Comparison of ENCODE assay signal across 27 cellular contexts in genomic region chr2:238941262-238941792, GRCh38.
"Had no signal": no experiment of that assay in that cellular context is flagged by ENCODE, and none has a peak within 500 bp of the region (broad histone marks: within the 10 kb centered on the region; RNA-seq: fewer than 3 reads in every experiment).

No MANE protein-coding gene starts in this region.

- H3K9me3 ChIP-seq: pancreas, testis, upper lobe of left lung had no signal

- H3K27ac ChIP-seq: foreskin keratinocyte, pancreas, testis, upper lobe of left lung had no signal

- H3K9me3 Mint-ChIP-seq: activated naive CD4-positive, alpha-beta T cell treated with anti-CD3 and anti-CD28 coated beads for 36 hours; activated naive CD8-positive, alpha-beta T cell treated with anti-CD3 and anti-CD28 coated beads, Interleukin-2, amount 10 ng/mL, durations not matched to agents 7 days and 5 days; activated T-cell treated with anti-CD3 and anti-CD28 coated beads, Interleukin-2, amount 50 U/mL, for 4 hours; natural killer cell; T-helper 1 cell treated with Interleukin-12 subunit alpha and Interleukin-12 subunit beta and Interleukin-4 antibody, amounts not matched to agents 30 μg/mL and 1 μg/mL, for 36 hours had no signal

- H3K4me1 ChIP-seq: pancreas, upper lobe of left lung had no signal

- H3K27me3 ChIP-seq: foreskin keratinocyte, pancreas, testis, upper lobe of left lung had no signal

- H3K36me3 Mint-ChIP-seq: activated naive CD8-positive, alpha-beta T cell treated with anti-CD3 and anti-CD28 coated beads, Interleukin-2, amount 10 ng/mL, durations not matched to agents 7 days and 5 days; natural killer cell; stimulated activated naive B cell treated with anti-CD40 and anti-IgM and Interleukin-4, amounts not matched to agents 10 μg/mL and 1 μg/mL and 100 μg/mL, for 72 hours; WTC11 had no signal

- H3K4me1 Mint-ChIP-seq: activated naive CD8-positive, alpha-beta T cell treated with anti-CD3 and anti-CD28 coated beads, Interleukin-2, amount 10 ng/mL, durations not matched to agents 7 days and 5 days; natural killer cell; stimulated activated naive B cell treated with anti-CD40 and anti-IgM and Interleukin-4, amounts not matched to agents 10 μg/mL and 1 μg/mL and 100 μg/mL, for 72 hours; WTC11 had no signal

- H3K4me3 Mint-ChIP-seq: activated naive CD4-positive, alpha-beta T cell treated with anti-CD3 and anti-CD28 coated beads for 36 hours; activated naive CD8-positive, alpha-beta T cell treated with anti-CD3 and anti-CD28 coated beads, Interleukin-2, amount 10 ng/mL, durations not matched to agents 7 days and 5 days; activated T-cell treated with anti-CD3 and anti-CD28 coated beads, Interleukin-2, amount 50 U/mL, for 4 hours; natural killer cell; stimulated activated naive B cell treated with anti-CD40 and anti-IgM and Interleukin-4, amounts not matched to agents 10 μg/mL and 1 μg/mL and 100 μg/mL, for 72 hours; T-helper 1 cell treated with Interleukin-12 subunit alpha and Interleukin-12 subunit beta and Interleukin-4 antibody, amounts not matched to agents 30 μg/mL and 1 μg/mL, for 36 hours; WTC11 had no signal

- DNase-seq: activated CD4-positive, alpha-beta T cell treated with anti-CD3 and anti-CD28 coated beads, Interleukin-2, amount 50 U/mL, for 4 hours; activated effector memory CD4-positive, alpha-beta T cell treated with Interleukin-2 at 50 U/mL for 16 hours; activated naive CD4-positive, alpha-beta T cell treated with anti-CD3 and anti-CD28 coated beads for 36 hours; activated naive CD8-positive, alpha-beta T cell treated with anti-CD3 and anti-CD28 coated beads, Interleukin-2, amount 10 ng/mL, durations not matched to agents 7 days and 5 days; activated T-cell treated with anti-CD3 and anti-CD28 coated beads, Interleukin-2, amount 50 U/mL, for 4 hours; amniotic stem cell; cerebellar nuclear complex; cortex of kidney; erythroblast; foreskin keratinocyte; glutamatergic neuron; hippocampal formation; kidney glomerular epithelial cell; left ventricle myocardium superior; mammary epithelial cell; midbrain; natural killer cell; pancreas; stimulated activated CD4-positive, alpha-beta T cell treated with anti-CD3 and anti-CD28 coated beads, Interleukin-2, amount 100 ng/mL, for 48 hours; stimulated activated CD8-positive, alpha-beta memory T cell treated with anti-CD3 and anti-CD28 coated beads, Interleukin-4, amount 100 ng/mL, for 48 hours; stimulated activated naive B cell treated with anti-CD40 and anti-IgM and Interleukin-4, amounts not matched to agents 10 μg/mL and 1 μg/mL and 100 μg/mL, for 72 hours; T1000; testis had no signal

- H3K27ac Mint-ChIP-seq: activated naive CD4-positive, alpha-beta T cell treated with anti-CD3 and anti-CD28 coated beads for 36 hours; activated naive CD8-positive, alpha-beta T cell treated with anti-CD3 and anti-CD28 coated beads, Interleukin-2, amount 10 ng/mL, durations not matched to agents 7 days and 5 days; natural killer cell; stimulated activated naive B cell treated with anti-CD40 and anti-IgM and Interleukin-4, amounts not matched to agents 10 μg/mL and 1 μg/mL and 100 μg/mL, for 72 hours; T-helper 1 cell treated with Interleukin-12 subunit alpha and Interleukin-12 subunit beta and Interleukin-4 antibody, amounts not matched to agents 30 μg/mL and 1 μg/mL, for 36 hours; WTC11 had no signal

- H3K4me3 ChIP-seq: pancreas, smooth muscle cell, testis, upper lobe of left lung had no signal

- H3K36me3 ChIP-seq: pancreas, upper lobe of left lung had no signal

- H3K27me3 Mint-ChIP-seq: activated naive CD8-positive, alpha-beta T cell treated with anti-CD3 and anti-CD28 coated beads, Interleukin-2, amount 10 ng/mL, durations not matched to agents 7 days and 5 days; stimulated activated naive B cell treated with anti-CD40 and anti-IgM and Interleukin-4, amounts not matched to agents 10 μg/mL and 1 μg/mL and 100 μg/mL, for 72 hours had no signal
